In the genomic region with DNA sequence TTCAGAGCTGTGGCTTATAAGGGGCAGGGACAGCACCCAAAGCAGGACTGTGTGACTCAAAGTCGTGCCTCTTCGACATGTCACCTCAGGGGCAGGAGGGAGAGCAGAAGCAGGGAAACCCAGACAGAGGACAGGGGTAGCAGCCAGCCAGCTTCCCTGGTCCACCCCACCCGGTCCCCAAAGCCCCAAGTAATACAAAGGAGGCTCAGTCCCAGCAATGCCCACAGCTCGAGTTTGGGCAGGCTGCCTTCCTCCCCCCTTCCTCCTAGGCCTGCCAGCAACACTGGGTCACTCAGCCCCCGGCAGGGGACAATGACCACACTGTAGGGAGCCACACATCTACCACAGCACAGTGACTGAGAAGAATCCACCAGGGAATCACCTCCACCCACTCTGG, we compare ENCODE assay signal across 8 cellular contexts. TPM values are rescaled to one million over a fixed set of nuclear protein-coding genes. Genes with fewer than 3 reads are reported as not detected.
DNase-seq lines count a peak whose midpoint lies in the region; TF ChIP-seq lines count a peak whose summit lies in the region.

No MANE protein-coding gene starts in this region.

- H3K27me3 Mint-ChIP-seq in neural crest cell (ENCODE audit: low read depth) = peaks cover 12% of the 10 kb centered on the region

- no peaks in the 10 kb centered on the region for H3K27me3 ChIP-seq in MG63
- no peaks in the 10 kb centered on the region for H3K27me3 ChIP-seq in dorsolateral prefrontal cortex

- peak overlapping the region; percentile 94 for H3K4me3 Mint-ChIP-seq in neural crest cell

- intact Hi-C loops in dorsolateral prefrontal cortex (cut with DNase I) = loop anchor here (2.0 to 5.0 kb wide), 4 partner anchors 30 to 307 kb away; a partner anchor contains a TSS

- H3K9me3 Mint-ChIP-seq in neural crest cell = no peaks in the 10 kb centered on the region

- TF ChIP-seq CTCF in C4-2B (conservative IDR thresholded peaks at IDR 0.05) = no peak
- TF ChIP-seq CTCF in dorsolateral prefrontal cortex (IDR thresholded peaks at IDR 0.05 in 54 of 56, conservative IDR thresholded peaks at IDR 0.05 in 2 of 56; ENCODE audit: low read depth in 1 of 56, partially characterized antibody in 56 of 56) = peak in 12 of 56 donors; percentile 3 to 41 (median 23)
- no peak for TF ChIP-seq CTCF in neural crest cell (conservative IDR thresholded peaks at IDR 0.05)

- H3K4me3 ChIP-seq in MG63 = peak overlapping the region; percentile 82
- peak overlapping the region in 53 of 59 donors; percentile 1 to 85 (median 47) for H3K4me3 ChIP-seq in dorsolateral prefrontal cortex

- peaks cover 57% of the 10 kb centered on the region for H3K36me3 ChIP-seq in MG63

- H3K4me1 Mint-ChIP-seq in neural crest cell = peaks cover 74% of the 10 kb centered on the region

- no peaks in the 10 kb centered on the region for H3K9me3 ChIP-seq in MG63

- H3K27ac ChIP-seq in C4-2B (peak overlapping the region; percentile 99), dorsolateral prefrontal cortex (peak overlapping the region in 58 of 59 donors; percentile 2 to 96 (median 84))

- peak overlapping the region; percentile 83 for H3K27ac Mint-ChIP-seq in neural crest cell (ENCODE audit: unreplicated experiment)

- DNase-seq in MG63 (no peak), dorsolateral prefrontal cortex (peak; percentile 41 to 90 (median 86)), neural crest cell (ENCODE audit: low read depth, low spot score) (no peak), epidermal melanocyte (ENCODE audit: insufficient read length, low spot score) (no peak), SIG-M5 treated with dmso at 0.1 percent for 504 hours (lab: John Stamatoyannopoulos, UW; ENCODE audit: unreplicated experiment) (no peak), NCI-H1436 treated with DMSO at 0.1 percent for 48 hours (lab: John Stamatoyannopoulos, UW) (no peak), NCI-H748 (lab: John Stamatoyannopoulos, UW; ENCODE audit: unreplicated experiment) (no peak)

- peaks cover 5% of the 10 kb centered on the region for H3K36me3 Mint-ChIP-seq in neural crest cell (ENCODE audit: low read depth)

RNA-seq across cellular contexts. Expression of a gene that starts 2.4 kb away (rescaled TPM):
- total RNA-seq in MG63 (2014; rRNA removed; shearing (Covaris generic); ENCODE audit: low replicate concordance) = 568 and 693 TPM in 2 replicates
- 100 to 1,000 TPM in 21 of 120 experiments, 10 to 100 TPM in 99; 36.8 to 162 (median 72.5) TPM for total RNA-seq in dorsolateral prefrontal cortex
- total RNA-seq in neural crest cell = 114 and 125 TPM in 2 replicates

RNA-seq across cellular contexts. Expression of a gene that starts 10.6 kb away (rescaled TPM):
- 2.4 and 2.7 TPM in 2 replicates for total RNA-seq in MG63 (2014; rRNA removed; shearing (Covaris generic); ENCODE audit: low replicate concordance)
- total RNA-seq in dorsolateral prefrontal cortex = 10 to 100 TPM in 6 of 120 experiments, 1 to 10 TPM in 114; 2.4 to 11.9 (median 6.6) TPM
- 1.1 and 1.4 TPM in 2 replicates for total RNA-seq in neural crest cell

RNA-seq across cellular contexts. Expression of a gene that starts 30.1 kb away (rescaled TPM):
- total RNA-seq in MG63 (2014; rRNA removed; shearing (Covaris generic); ENCODE audit: low replicate concordance) = 25.6 and 39.7 TPM in 2 replicates
- total RNA-seq in dorsolateral prefrontal cortex = 10 to 100 TPM; 12.5 to 54.5 (median 25.7) TPM
- 74.9 and 77.2 TPM in 2 replicates for total RNA-seq in neural crest cell

Comparison
In these comparisons a context has a peak if more than half of its experiments do, and no peak if none do; other contexts are left out.
1. DNase-seq: peak in dorsolateral prefrontal cortex (10 of 10); none in MG63 (single experiment), neural crest cell (single experiment), epidermal melanocyte (single experiment), SIG-M5 treated with dmso at 0.1 percent for 504 hours (single experiment), NCI-H1436 treated with DMSO at 0.1 percent for 48 hours (single experiment) and NCI-H748 (single experiment).